ENCODE assay signal across 8 cellular contexts in genomic region chr1:38608202-38608864, GRCh38.
DNase-seq lines count a peak whose midpoint lies in the region; ATAC-seq and TF ChIP-seq lines count a peak whose summit lies in the region.

No MANE protein-coding gene starts in this region.

- TF ChIP-seq CTCF in heart left ventricle (IDR thresholded peaks at IDR 0.05) (peak; percentile 33 to 72 (median 44)), fibroblast of pulmonary artery (IDR thresholded peaks at IDR 0.05; ENCODE audit: low read length, missing control alignments) (peak; percentile 48), upper lobe of left lung (IDR thresholded peaks at IDR 0.05) (peak in 4 of 6 experiments; percentile 15 to 33 (median 22))

- H3K27me3 ChIP-seq in heart left ventricle = peaks cover 0 to 27% (median under 1%) of the 10 kb centered on the region in 9 donors
- peaks cover 2% of the 10 kb centered on the region for H3K27me3 ChIP-seq in NT2/D1 (ENCODE audit: insufficient read depth, insufficient read length)
- no peaks in the 10 kb centered on the region for H3K27me3 ChIP-seq in upper lobe of left lung
- no peaks in the 10 kb centered on the region for H3K27me3 ChIP-seq in aorta (ENCODE audit: control insufficient read depth in 1 of 2, insufficient read depth in 2 of 2, low read length in 1 of 2)

- H3K9me3 ChIP-seq in heart left ventricle = no peaks in the 10 kb centered on the region
- H3K9me3 ChIP-seq in NT2/D1 (ENCODE audit: insufficient read depth, low read length) = peaks cover 4% of the 10 kb centered on the region; the same call in 1 of the 2 replicates
- no peaks in the 10 kb centered on the region for H3K9me3 ChIP-seq in upper lobe of left lung
- no peaks in the 10 kb centered on the region for H3K9me3 ChIP-seq in aorta (ENCODE audit: control insufficient read depth, low read length)

- intact Hi-C loops in heart left ventricle (cut with DNase I) = loop anchor here in 8 of 10 donors (1.0 to 5.0 kb wide), 5 partner anchors 209 to 227 kb away; no protein-coding TSS in a partner anchor
- intact Hi-C loops in Right ventricle myocardium inferior (cut with DNase I) = loop anchor here (5.0 kb wide), 1 partner anchor 229 kb away; no protein-coding TSS in a partner anchor
- intact Hi-C loops in aorta (cut with DNase I) = loop anchor here (10.0 kb wide), 1 partner anchor 206 kb away; no protein-coding TSS in a partner anchor

- peak overlapping the region; percentile 59 for H3K9ac ChIP-seq in NT2/D1 (ENCODE audit: insufficient read length, low read depth)

- H3K4me3 ChIP-seq in heart left ventricle (no peak overlapping the region), NT2/D1 (ENCODE audit: insufficient read length, low read depth) (no peak overlapping the region), fibroblast of pulmonary artery (replicated peaks; ENCODE audit: low read depth, low read length) (no peak overlapping the region), upper lobe of left lung (no peak overlapping the region), aorta (ENCODE audit: low read length in 2 of 2) (no peak overlapping the region)

- ATAC-seq in heart left ventricle (peak in 2 of 4 donors; percentile 37 to 60), Right ventricle myocardium inferior (no peak), upper lobe of left lung (ENCODE audit: low FRiP score in 2 of 2) (no peak), aorta (ENCODE audit: low FRiP score) (no peak), GM19397 (IDR thresholded peaks at IDR 0.05; ENCODE audit: unreplicated experiment) (no peak)

- no peak for TF ChIP-seq EP300 in upper lobe of left lung (IDR thresholded peaks at IDR 0.05)

- 29 to 52% (median 44%) methylated on average over 13 to 17 of the region's 17 CpGs for WGBS in heart left ventricle, 4 donors
- 52% methylated on average over 12 to 14 of the region's 17 CpGs for WGBS in upper lobe of left lung, 2 donors
- 24 to 26% methylated on average over 17 of the region's 17 CpGs for WGBS in aorta, 2 donors

- H3K36me3 ChIP-seq in heart left ventricle = no peaks in the 10 kb centered on the region
- no peaks in the 10 kb centered on the region for H3K36me3 ChIP-seq in NT2/D1 (ENCODE audit: insufficient read depth, insufficient read length, low read length)
- H3K36me3 ChIP-seq in upper lobe of left lung = no peaks in the 10 kb centered on the region
- H3K36me3 ChIP-seq in aorta (ENCODE audit: control insufficient read depth in 1 of 2, insufficient read depth in 2 of 2, low read length in 1 of 2) = no peaks in the 10 kb centered on the region

- TF ChIP-seq POLR2A in heart left ventricle (IDR thresholded peaks at IDR 0.05) (no peak), upper lobe of left lung (IDR thresholded peaks at IDR 0.05) (no peak)

- DNase-seq in heart left ventricle (peak in 3 of 5 donors; percentile 22 to 36 (median 36)), Right ventricle myocardium inferior (ENCODE audit: missing footprints) (no peak), NT2/D1 (ENCODE audit: low read depth, low spot score) (peak; percentile 86), fibroblast of pulmonary artery (ENCODE audit: low read depth) (peak; percentile 8), upper lobe of left lung (no peak), aorta (no peak)
- DNase-seq in NK-92 treated with Interleukin-12 subunit alpha and Interleukin-12 subunit beta, amount 100 ng/mL, for 24 hours (lab: John Stamatoyannopoulos, UW) = no peak

- H3K4me1 ChIP-seq in heart left ventricle (no peaks in the 10 kb centered on the region), NT2/D1 (ENCODE audit: insufficient read depth, insufficient read length) (peaks cover 10% of the 10 kb centered on the region), upper lobe of left lung (no peaks in the 10 kb centered on the region), aorta (ENCODE audit: control insufficient read depth in 1 of 2, insufficient read depth in 2 of 2, low read length in 2 of 2) (no peaks in the 10 kb centered on the region)

- no peak overlapping the region for H3K27ac ChIP-seq in heart left ventricle
- no peak overlapping the region for H3K27ac ChIP-seq in upper lobe of left lung
- no peak overlapping the region for H3K27ac ChIP-seq in aorta (ENCODE audit: low read depth in 1 of 2, low read length in 2 of 2)

Comparison
In these comparisons a context has a peak if more than half of its experiments do, and no peak if none do; other contexts are left out.
1. DNase-seq: peak in heart left ventricle (3 of 5), NT2/D1 (single experiment) and fibroblast of pulmonary artery (single experiment); none in Right ventricle myocardium inferior (single experiment), upper lobe of left lung (0 of 2), aorta (0 of 2) and NK-92 treated with Interleukin-12 subunit alpha and Interleukin-12 subunit beta, amount 100 ng/mL, for 24 hours (single experiment).
2. Peak in every context shown above with its lines, with median percentiles within 50 percentile points of each other: CTCF ChIP-seq.